8 cellular contexts compared by ENCODE assay signal in genomic region chr17:67717624-67718324, GRCh38. TPM values are rescaled to one million over a fixed set of nuclear protein-coding genes. Genes with fewer than 3 reads are reported as not detected.
DNase-seq lines count a peak whose midpoint lies in the region; ATAC-seq, FAIRE-seq and TF ChIP-seq lines count a peak whose summit lies in the region.

Gene NOL11 (plus strand): TSS chr17:67717936. CDS start chr17:67717948, 12 bp downstream.

- ATAC-seq in RWPE2 (ENCODE audit: low read depth), result peak; percentile 97
- peak; percentile 92 to 93 for ATAC-seq in naive thymus-derived CD8-positive, alpha-beta T cell

- TF ChIP-seq POLR2A in H54 (IDR thresholded peaks at IDR 0.05; ENCODE audit: low read depth, low read length), result peak; percentile 76

- no peaks in the 10 kb centered on the region for H3K27me3 Mint-ChIP-seq in activated T-helper 2 cell treated with anti-CD3 and anti-CD28 coated beads, Interferon-gamma antibody, Interleukin-2, Interleukin-4, amounts not matched to agents 10 μg/mL and 5 μg/mL and 100 μg/mL, durations not matched to agents 14 hours and 24 hours and 36 hours (ENCODE audit: low read depth)
- H3K27me3 Mint-ChIP-seq in naive thymus-derived CD8-positive, alpha-beta T cell, result peaks cover 0 to 1% (median 0%) of the 10 kb centered on the region in 5 donors

- peaks cover 40% of the 10 kb centered on the region for H3K36me3 Mint-ChIP-seq in activated T-helper 2 cell treated with anti-CD3 and anti-CD28 coated beads, Interferon-gamma antibody, Interleukin-2, Interleukin-4, amounts not matched to agents 10 μg/mL and 5 μg/mL and 100 μg/mL, durations not matched to agents 14 hours and 24 hours and 36 hours (ENCODE audit: low read depth)
- peaks cover 0 to 30% (median 6%) of the 10 kb centered on the region in 3 donors for H3K36me3 Mint-ChIP-seq in naive thymus-derived CD8-positive, alpha-beta T cell

- intact Hi-C loops in activated T-helper 2 cell treated with anti-CD3 and anti-CD28 coated beads, Interferon-gamma antibody, Interleukin-2, Interleukin-4, amounts not matched to agents 10 μg/mL and 5 μg/mL and 100 μg/mL, durations not matched to agents 14 hours and 24 hours and 36 hours (cut with micrococcal nuclease), result loop anchor here (1.0 to 5.0 kb wide), 3 partner anchors 108 to 472 kb away; partner anchors contain the start of genes BPTF, HELZ and KPNA2

- no peaks in the 10 kb centered on the region for H3K9me3 ChIP-seq in ES-I3 (ENCODE audit: control insufficient read depth, insufficient read depth, low read length)
- H3K9me3 ChIP-seq in RWPE2 (ENCODE audit: severe bottlenecking), result no peaks in the 10 kb centered on the region
- H3K9me3 ChIP-seq in fibroblast of lung (ENCODE audit: control insufficient read depth, insufficient read depth, low read depth, low read length), result no peaks in the 10 kb centered on the region

- H3K27me3 ChIP-seq in RWPE2 (ENCODE audit: insufficient read depth, poor library complexity, severe bottlenecking), result no peaks in the 10 kb centered on the region
- H3K27me3 ChIP-seq in fibroblast of lung (ENCODE audit: control insufficient read depth, insufficient read depth, low read length), result no peaks in the 10 kb centered on the region

- H3K79me2 ChIP-seq in fibroblast of lung (ENCODE audit: control insufficient read depth, insufficient read depth, low read length), result peaks cover 26% of the 10 kb centered on the region

- peaks cover 7% of the 10 kb centered on the region; the same call in 1 of the 2 replicates for H3K4me1 ChIP-seq in ES-I3 (ENCODE audit: insufficient read depth, low read length)
- H3K4me1 ChIP-seq in RWPE2 (ENCODE audit: insufficient read depth, poor library complexity, severe bottlenecking), result peaks cover 11% of the 10 kb centered on the region
- no peaks in the 10 kb centered on the region for H3K4me1 ChIP-seq in fibroblast of lung (ENCODE audit: control insufficient read depth, extremely low read depth, insufficient read depth, low read length)

- H3K9ac ChIP-seq in ES-I3 (ENCODE audit: low read depth, low read length) (peak within 1 kb of the TSS; percentile 90), fibroblast of lung (ENCODE audit: insufficient read depth, low read length) (peak within 1 kb of the TSS; percentile 90)

- peak; percentile 94 for DNase-seq in H54 (ENCODE audit: insufficient read length, low spot score)
- peak; percentile 99 for DNase-seq in LoVo (ENCODE audit: low spot score)
- DNase-seq in RWPE2 (ENCODE audit: low spot score), result peak; percentile 97
- peak; percentile 99 for DNase-seq in activated T-helper 2 cell treated with anti-CD3 and anti-CD28 coated beads, Interferon-gamma antibody, Interleukin-2, Interleukin-4, amounts not matched to agents 10 μg/mL and 5 μg/mL and 100 μg/mL, durations not matched to agents 14 hours and 24 hours and 36 hours (ENCODE audit: low spot score)
- DNase-seq in fibroblast of lung (ENCODE audit: low read depth in 2 of 2), result peak; percentile 97 to 99
- DNase-seq in naive thymus-derived CD8-positive, alpha-beta T cell, result peak; percentile 98 to 100 (median 100)
- peak; percentile 98 to 99 (median 99) for DNase-seq in stimulated activated naive CD4-positive, alpha-beta T cell (lab: John Stamatoyannopoulos, UW)

- H3K27ac ChIP-seq in RWPE2 (ENCODE audit: poor library complexity, severe bottlenecking) (peak within 1 kb of the TSS; percentile 56), fibroblast of lung (ENCODE audit: insufficient read depth, low read length) (peak within 1 kb of the TSS; percentile 91)

- H4K20me1 ChIP-seq in fibroblast of lung (ENCODE audit: control insufficient read depth, extremely low read depth, insufficient read depth, low read length), result no peaks in the 10 kb centered on the region

- H2AFZ ChIP-seq in fibroblast of lung (ENCODE audit: low read length), result peak within 1 kb of the TSS; percentile 87

- H3K4me3 ChIP-seq in RWPE2 (ENCODE audit: severe bottlenecking) (peak within 1 kb of the TSS; percentile 69), fibroblast of lung (replicated peaks in 1 of 4; ENCODE audit: control extremely low read depth in 1 of 4, insufficient read depth in 1 of 4, low read depth in 3 of 4, low read length in 4 of 4) (peak within 1 kb of the TSS; percentile 84 to 99 (median 94))

- peak; percentile 96 for TF ChIP-seq CTCF in RWPE2 (IDR thresholded peaks at IDR 0.05; ENCODE audit: poor library complexity, severe bottlenecking)
- TF ChIP-seq CTCF in fibroblast of lung (conservative IDR thresholded peaks at IDR 0.05 in 1 of 2, IDR thresholded peaks at IDR 0.05 in 1 of 2; ENCODE audit: low read depth in 1 of 2, low read length in 2 of 2), result peak; percentile 84

- H3K27ac Mint-ChIP-seq in activated T-helper 2 cell treated with anti-CD3 and anti-CD28 coated beads, Interferon-gamma antibody, Interleukin-2, Interleukin-4, amounts not matched to agents 10 μg/mL and 5 μg/mL and 100 μg/mL, durations not matched to agents 14 hours and 24 hours and 36 hours, result peak within 1 kb of the TSS; percentile 100
- H3K27ac Mint-ChIP-seq in naive thymus-derived CD8-positive, alpha-beta T cell, result peak within 1 kb of the TSS; percentile 94 to 100 (median 99)

- POLR2A ChIA-PET in naive thymus-derived CD8-positive, alpha-beta T cell (lab: Charles Lee), result interaction anchor here (0.6 to 3.6 kb wide), 10 partner anchors 11 to 494 kb away, joined by 3 to 23 read pairs (median 6); partner anchors contain the start of genes BPTF and PITPNC1

- H3K36me3 ChIP-seq in ES-I3 (ENCODE audit: insufficient read depth, low read length) (peaks cover 22% of the 10 kb centered on the region), RWPE2 (ENCODE audit: low read depth) (peaks cover 39% of the 10 kb centered on the region), fibroblast of lung (ENCODE audit: control insufficient read depth, insufficient read depth, low read length) (peaks cover 4% of the 10 kb centered on the region)

- H3K4me3 Mint-ChIP-seq in activated T-helper 2 cell treated with anti-CD3 and anti-CD28 coated beads, Interferon-gamma antibody, Interleukin-2, Interleukin-4, amounts not matched to agents 10 μg/mL and 5 μg/mL and 100 μg/mL, durations not matched to agents 14 hours and 24 hours and 36 hours (ENCODE audit: low read depth), result peak within 1 kb of the TSS; percentile 100
- H3K4me3 Mint-ChIP-seq in naive thymus-derived CD8-positive, alpha-beta T cell, result peak within 1 kb of the TSS; percentile 96 to 100 (median 98)

- H3K4me1 Mint-ChIP-seq in activated T-helper 2 cell treated with anti-CD3 and anti-CD28 coated beads, Interferon-gamma antibody, Interleukin-2, Interleukin-4, amounts not matched to agents 10 μg/mL and 5 μg/mL and 100 μg/mL, durations not matched to agents 14 hours and 24 hours and 36 hours (ENCODE audit: low read depth), result peaks cover 13% of the 10 kb centered on the region
- H3K4me1 Mint-ChIP-seq in naive thymus-derived CD8-positive, alpha-beta T cell, result peaks cover 5 to 42% (median 28%) of the 10 kb centered on the region in 4 donors

- no peaks in the 10 kb centered on the region for H3K9me3 Mint-ChIP-seq in activated T-helper 2 cell treated with anti-CD3 and anti-CD28 coated beads, Interferon-gamma antibody, Interleukin-2, Interleukin-4, amounts not matched to agents 10 μg/mL and 5 μg/mL and 100 μg/mL, durations not matched to agents 14 hours and 24 hours and 36 hours
- H3K9me3 Mint-ChIP-seq in naive thymus-derived CD8-positive, alpha-beta T cell, result no peaks in the 10 kb centered on the region

- H3K4me2 ChIP-seq in fibroblast of lung (ENCODE audit: extremely low read depth, insufficient read depth, low read length), result peak within 1 kb of the TSS; percentile 92

- FAIRE-seq in H54 (lab: Jason Lieb, UNC), result peak; percentile 94

RNA-seq across cellular contexts. Expression of gene NOL11, which starts in this region (rescaled TPM):
- total RNA-seq in activated T-helper 2 cell treated with anti-CD3 and anti-CD28 coated beads, Interferon-gamma antibody, Interleukin-2, Interleukin-4, amounts not matched to agents 10 μg/mL and 5 μg/mL and 100 μg/mL, durations not matched to agents 14 hours and 24 hours and 36 hours, result 81.5 and 96.2 TPM in 2 replicates
- total RNA-seq in fibroblast of lung, result 21.5 and 30.3 TPM in 2 replicates
- 35.6 and 45.4 TPM in 2 replicates for polyA plus RNA-seq in fibroblast of lung
- polyA plus RNA-seq in fibroblast of lung (2012), result 25.4 and 30.7 TPM in 2 replicates
- polyA minus RNA-seq in fibroblast of lung (ENCODE audit: low replicate concordance), result 7.9 and 10.6 TPM in 2 replicates
- 10 to 100 TPM; 73.7 to 82.7 TPM for total RNA-seq in naive thymus-derived CD8-positive, alpha-beta T cell
- 10 to 100 TPM; 14.2 to 34.8 (median 25.5) TPM for polyA plus RNA-seq in naive thymus-derived CD8-positive, alpha-beta T cell

Comparison
In these comparisons a context has a peak if more than half of its experiments do, and no peak if none do; other contexts are left out.
1. Peak in every context shown above with its lines: DNase-seq, ATAC-seq, H3K4me3 ChIP-seq and H3K27ac ChIP-seq.